In genomic region chr12:67720383-67720856, GRCh38 we compare ENCODE assay signal across 11 cellular contexts.
A peak's percentile ranks its signal among the peaks of the same experiment; 100 is the strongest.
DNase-seq lines count a peak whose midpoint lies in the region; ATAC-seq and TF ChIP-seq lines count a peak whose summit lies in the region.
"Had no signal": no experiment of that assay in that cellular context is flagged by ENCODE, and none has a peak within 500 bp of the region (broad histone marks: within the 10 kb centered on the region; RNA-seq: fewer than 3 reads in every experiment).

No MANE protein-coding gene starts in this region.

- no peak for TF ChIP-seq RAD21 in liver (IDR thresholded peaks at IDR 0.05)

- no peak overlapping the region for H3K9ac ChIP-seq in liver (ENCODE audit: low read depth in 1 of 2, low read length in 2 of 2)

- DNase-seq in AG08395 (ENCODE audit: low spot score) (peak; percentile 49), HFFc6 (peak; percentile 79), astrocyte of the spinal cord (ENCODE audit: low read depth, low spot score) (peak; percentile 64)
- DNase-seq: activated naive CD4-positive, alpha-beta T cell; DMS153 had no signal

- no peaks in the 10 kb centered on the region for H3K36me3 ChIP-seq in liver (ENCODE audit: control insufficient read depth in 4 of 4, insufficient read depth in 3 of 4, low read depth in 1 of 4, low read length in 3 of 4)

- H3K4me3 Mint-ChIP-seq in HFFc6 = no peak overlapping the region
- H3K4me3 Mint-ChIP-seq: T-helper 2 cell treated with Interferon-gamma antibody and Interleukin-4, amounts not matched to agents 5 μg/mL and 100 μg/mL, for 36 hours had no signal

- no peaks in the 10 kb centered on the region for H3K9me3 ChIP-seq in liver (ENCODE audit: control insufficient read depth in 4 of 4, low read length in 3 of 4)

- peak overlapping the region; percentile 48; the same call in 1 of the 2 replicates for H3K27ac Mint-ChIP-seq in HFFc6
- H3K27ac Mint-ChIP-seq: T-helper 2 cell treated with Interferon-gamma antibody and Interleukin-4, amounts not matched to agents 5 μg/mL and 100 μg/mL, for 36 hours had no signal

- peaks cover 6% of the 10 kb centered on the region; the same call in 1 of the 2 replicates for H3K9me3 Mint-ChIP-seq in HFFc6
- H3K9me3 Mint-ChIP-seq: T-helper 2 cell treated with Interferon-gamma antibody and Interleukin-4, amounts not matched to agents 5 μg/mL and 100 μg/mL, for 36 hours had no signal

- no peak for TF ChIP-seq CTCF in HFFc6 (IDR thresholded peaks at IDR 0.05)
- TF ChIP-seq CTCF in astrocyte of the spinal cord (IDR thresholded peaks at IDR 0.05; ENCODE audit: low read depth, low read length) = no peak
- TF ChIP-seq CTCF in liver (IDR thresholded peaks at IDR 0.05; ENCODE audit: low read depth, low read length, missing input control) = no peak

- H3K4me1 ChIP-seq in liver (ENCODE audit: control insufficient read depth in 4 of 4, insufficient read depth in 4 of 4, low read length in 3 of 4) = peaks cover 0 to 4% (median under 1%) of the 10 kb centered on the region in 4 donors

- H3K4me3 ChIP-seq in astrocyte of the spinal cord (ENCODE audit: low read depth, low read length) = no peak overlapping the region
- H3K4me3 ChIP-seq in liver (ENCODE audit: low read depth in 1 of 3, low read length in 3 of 3) = no peak overlapping the region

- in situ Hi-C loops in astrocyte of the spinal cord (cut with HindIII; ENCODE audit: low sequenced_read_pairs) = no loop called here

- no peak overlapping the region for H3K27ac ChIP-seq in liver (ENCODE audit: low read depth in 1 of 2, low read length in 2 of 2)

- peaks cover 6% of the 10 kb centered on the region for H3K36me3 Mint-ChIP-seq in HFFc6 (ENCODE audit: low read depth)

- H3K27me3 ChIP-seq in liver (ENCODE audit: control insufficient read depth in 4 of 4, insufficient read depth in 4 of 4, low read length in 3 of 4) = no peaks in the 10 kb centered on the region

- no peak for ATAC-seq in GM18867 (IDR thresholded peaks at IDR 0.05; ENCODE audit: unreplicated experiment)
- ATAC-seq in GM19463 (IDR thresholded peaks at IDR 0.05; ENCODE audit: unreplicated experiment) = no peak
- no peak for ATAC-seq in GM19467 (IDR thresholded peaks at IDR 0.05; ENCODE audit: unreplicated experiment)
- no peak for ATAC-seq in GM21526 (IDR thresholded peaks at IDR 0.05; ENCODE audit: low FRiP score, unreplicated experiment)

- H3K27me3 Mint-ChIP-seq in HFFc6 (ENCODE audit: insufficient read depth) = no peaks in the 10 kb centered on the region

- peaks cover 57% of the 10 kb centered on the region for H3K4me1 Mint-ChIP-seq in HFFc6 (ENCODE audit: low read depth)

- 39% methylated on average over 3 of the region's 3 CpGs for WGBS in liver

TF ChIP-seq in liver, 16 proteins besides CTCF, POLR2A, EP300 and RAD21:
- no peak for TF ChIP-seq MAX (IDR thresholded peaks at IDR 0.05)
- no peak for TF ChIP-seq JUND (IDR thresholded peaks at IDR 0.05)
- TF ChIP-seq HNF4A (conservative IDR thresholded peaks at IDR 0.05) = peak; percentile 46 to 50
- TF ChIP-seq ZBTB33 (IDR thresholded peaks at IDR 0.05) = no peak
- no peak for TF ChIP-seq FOXA1 (IDR thresholded peaks at IDR 0.05)
- TF ChIP-seq TAF1 (conservative IDR thresholded peaks at IDR 0.05) = no peak
- no peak for TF ChIP-seq FOXA2 (IDR thresholded peaks at IDR 0.05)
TF ChIP-seq in liver: peak in this region for 1.
